In the genomic region with DNA sequence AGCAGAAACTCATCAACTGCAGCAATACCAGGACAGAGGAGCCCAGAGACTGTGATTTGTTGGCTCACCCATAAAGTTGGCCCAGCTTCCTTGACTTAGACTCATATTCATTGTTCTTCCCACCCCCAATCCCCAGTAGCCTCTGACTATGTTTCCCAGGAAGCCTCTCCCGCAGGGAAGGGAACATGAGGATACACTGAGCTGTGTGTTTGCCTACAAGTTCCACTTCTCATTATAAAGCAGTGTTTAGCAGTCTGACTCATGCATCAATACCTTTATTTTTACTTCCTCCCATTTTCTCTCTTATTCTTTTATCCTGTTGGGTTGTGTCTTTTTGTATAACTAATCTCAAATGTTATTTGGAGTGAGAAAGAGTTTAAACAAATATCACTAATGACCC, we compare ENCODE assay signal across 14 cellular contexts.
A peak's percentile ranks its signal among the peaks of the same experiment; 100 is the strongest.
DNase-seq lines count a peak whose midpoint lies in the region; ATAC-seq and TF ChIP-seq lines count a peak whose summit lies in the region.
"Had no signal": no experiment of that assay in that cellular context is flagged by ENCODE, and none has a peak within 500 bp of the region (broad histone marks: within the 10 kb centered on the region; RNA-seq: fewer than 3 reads in every experiment).

No MANE protein-coding gene starts in this region.

- peak; percentile 33 for ATAC-seq in sciatic nerve

- H3K4me3 ChIP-seq in fibroblast of villous mesenchyme (ENCODE audit: low read depth, low read length), result no peak overlapping the region
- H3K4me3 ChIP-seq: dorsolateral prefrontal cortex, tibial artery had no signal

- peak overlapping the region; percentile 71 for H3K27ac ChIP-seq in VCaP
- H3K27ac ChIP-seq: dorsolateral prefrontal cortex, tibial artery had no signal

- DNase-seq in HPDE6-E6E7 (ENCODE audit: extremely low spot score) (peak; percentile 58), fibroblast of villous mesenchyme (ENCODE audit: low read depth) (peak; percentile 48), sciatic nerve (ENCODE audit: low spot score) (no peak), ecto neural progenitor cell (ENCODE audit: low spot score) (no peak), activated gamma-delta T cell (lab: John Stamatoyannopoulos, UW) (no peak)
- no peak for DNase-seq in effector CD8-positive, alpha-beta T cell (lab: John Stamatoyannopoulos, UW)
- DNase-seq in stimulated activated CD4-positive, alpha-beta T cell treated with anti-CD3 and anti-CD28 coated beads, Interleukin-2, amount 100 ng/mL, for 24 hours, result no peak
- DNase-seq: C1 segment of cervical spinal cord, DND-41, dorsolateral prefrontal cortex, NCI-H2081, NCI-H748 treated with DMSO at 0.1 percent for 48 hours, tibial artery had no signal

- intact Hi-C loops in sciatic nerve (cut with DNase I), result no loop called here

- TF ChIP-seq CTCF in VCaP (conservative IDR thresholded peaks at IDR 0.05), result no peak
- TF ChIP-seq CTCF in fibroblast of villous mesenchyme (IDR thresholded peaks at IDR 0.05; ENCODE audit: insufficient read depth, low read depth, low read length), result no peak

Comparison
In these comparisons a context has a peak if more than half of its experiments do, and no peak if none do; other contexts are left out.
1. DNase-seq: peak in HPDE6-E6E7 (single experiment) and fibroblast of villous mesenchyme (single experiment); none in sciatic nerve (single experiment), ecto neural progenitor cell (single experiment), activated gamma-delta T cell (single experiment), effector CD8-positive, alpha-beta T cell (single experiment) and stimulated activated CD4-positive, alpha-beta T cell treated with anti-CD3 and anti-CD28 coated beads, Interleukin-2, amount 100 ng/mL, for 24 hours (0 of 2).